In genomic region chr6:53281518-53282215, GRCh38 we compare ENCODE assay signal across 12 cellular contexts.
DNase-seq lines count a peak whose midpoint lies in the region; ATAC-seq and TF ChIP-seq lines count a peak whose summit lies in the region.
"Had no signal": no experiment of that assay in that cellular context is flagged by ENCODE, and none has a peak within 500 bp of the region (broad histone marks: within the 10 kb centered on the region; RNA-seq: fewer than 3 reads in every experiment).

No MANE protein-coding gene starts in this region.

- no peaks in the 10 kb centered on the region for H3K27me3 ChIP-seq in CD4-positive, alpha-beta T cell (ENCODE audit: control insufficient read depth, insufficient read depth, low read length)
- no peaks in the 10 kb centered on the region for H3K27me3 ChIP-seq in psoas muscle (ENCODE audit: insufficient read depth in 3 of 3, low read length in 2 of 3)
- H3K27me3 ChIP-seq: adrenal gland had no signal

- H3K4me3 ChIP-seq in psoas muscle (no peak overlapping the region), foreskin fibroblast (ENCODE audit: low read depth in 1 of 2, low read length in 2 of 2) (no peak overlapping the region)
- H3K4me3 ChIP-seq: adrenal gland had no signal

- peaks cover 61% of the 10 kb centered on the region for H3K36me3 Mint-ChIP-seq in CD4-positive, alpha-beta T cell (ENCODE audit: low read depth)
- peaks cover 30% of the 10 kb centered on the region for H3K36me3 Mint-ChIP-seq in memory B cell

- H3K4me1 Mint-ChIP-seq in CD4-positive, alpha-beta T cell (ENCODE audit: low read depth) = peaks cover 79% of the 10 kb centered on the region
- H3K4me1 Mint-ChIP-seq in memory B cell = peaks cover 53% of the 10 kb centered on the region

- ATAC-seq in CD4-positive, alpha-beta T cell (ENCODE audit: poor library complexity) = no peak
- ATAC-seq in GM19397 (IDR thresholded peaks at IDR 0.05; ENCODE audit: unreplicated experiment) (peak; percentile 44), HG03558 (IDR thresholded peaks at IDR 0.05; ENCODE audit: extremely low read depth, unreplicated experiment) (peak; percentile 31), memory B cell (ENCODE audit: low read depth) (no peak), psoas muscle (no peak), GM21717 (IDR thresholded peaks at IDR 0.05; ENCODE audit: unreplicated experiment) (no peak)

- no peak overlapping the region for H3K4me3 Mint-ChIP-seq in CD4-positive, alpha-beta T cell
- H3K4me3 Mint-ChIP-seq in memory B cell = peak overlapping the region; percentile 37

- no peaks in the 10 kb centered on the region for H3K36me3 ChIP-seq in psoas muscle (ENCODE audit: insufficient read depth in 1 of 2, low read depth in 1 of 2)

- intact Hi-C loops in CD4-positive, alpha-beta T cell (cut with DNase I, micrococcal nuclease) = no loop called here
- intact Hi-C loops in psoas muscle (cut with DNase I) = no loop called here
- intact Hi-C loops in head of caudate nucleus (cut with DNase I) = no loop called here

- POLR2A ChIA-PET in CD4-positive, alpha-beta T cell (lab: Charles Lee) = interaction anchor here (1.8 kb wide), 1 partner anchor 9 kb away, joined by 6 read pairs; no protein-coding TSS in a partner anchor

- H3K9me3 ChIP-seq in CD4-positive, alpha-beta T cell (ENCODE audit: control insufficient read depth, low read length) = no peaks in the 10 kb centered on the region
- no peaks in the 10 kb centered on the region for H3K9me3 ChIP-seq in psoas muscle
- H3K9me3 ChIP-seq: adrenal gland had no signal

- no peaks in the 10 kb centered on the region for H3K27me3 Mint-ChIP-seq in CD4-positive, alpha-beta T cell
- no peaks in the 10 kb centered on the region for H3K27me3 Mint-ChIP-seq in memory B cell

- no peak for DNase-seq in CD4-positive, alpha-beta T cell
- no peak for DNase-seq in memory B cell (ENCODE audit: low spot score in 2 of 2)
- no peak for DNase-seq in psoas muscle
- no peak for DNase-seq in foreskin fibroblast
- no peak for DNase-seq in head of caudate nucleus
- DNase-seq: activated CD4-positive, alpha-beta T cell treated with anti-CD3 and anti-CD28 coated beads for 4 hours; adrenal gland; NCI-H1436 had no signal

- TF ChIP-seq CTCF in CD4-positive, alpha-beta T cell (IDR thresholded peaks at IDR 0.05) = no peak
- no peak for TF ChIP-seq CTCF in psoas muscle (IDR thresholded peaks at IDR 0.05)
- no peak for TF ChIP-seq CTCF in foreskin fibroblast (IDR thresholded peaks at IDR 0.05; ENCODE audit: low read depth, low read length)

- WGBS in psoas muscle, 3 donors = 56 to 70% (median 60%) methylated on average over 3 of the region's 3 CpGs

- H3K4me1 ChIP-seq in psoas muscle = peaks cover 5% of the 10 kb centered on the region

- H3K27ac ChIP-seq in CD4-positive, alpha-beta T cell (ENCODE audit: low read depth, low read length) = no peak overlapping the region
- no peak overlapping the region for H3K27ac ChIP-seq in psoas muscle
- H3K27ac ChIP-seq: RWPE1 had no signal

- H3K27ac Mint-ChIP-seq in CD4-positive, alpha-beta T cell = peak overlapping the region; percentile 24
- H3K27ac Mint-ChIP-seq in memory B cell = peak overlapping the region; percentile 81

- no peaks in the 10 kb centered on the region for H3K9me3 Mint-ChIP-seq in CD4-positive, alpha-beta T cell
- no peaks in the 10 kb centered on the region for H3K9me3 Mint-ChIP-seq in memory B cell

- CTCF ChIA-PET in CD4-positive, alpha-beta T cell (lab: Charles Lee) = interaction anchor here (1.1 kb wide), 1 partner anchor 129 kb away, joined by 3 read pairs; no protein-coding TSS in a partner anchor

Comparison
In these comparisons a context has a peak if more than half of its experiments do, and no peak if none do; other contexts are left out.
1. ATAC-seq: peak in GM19397 (single experiment) and HG03558 (single experiment); none in CD4-positive, alpha-beta T cell (single experiment), memory B cell (single experiment), psoas muscle (0 of 4) and GM21717 (single experiment).